ENCODE assay signal across 33 cellular contexts in the genomic region with DNA sequence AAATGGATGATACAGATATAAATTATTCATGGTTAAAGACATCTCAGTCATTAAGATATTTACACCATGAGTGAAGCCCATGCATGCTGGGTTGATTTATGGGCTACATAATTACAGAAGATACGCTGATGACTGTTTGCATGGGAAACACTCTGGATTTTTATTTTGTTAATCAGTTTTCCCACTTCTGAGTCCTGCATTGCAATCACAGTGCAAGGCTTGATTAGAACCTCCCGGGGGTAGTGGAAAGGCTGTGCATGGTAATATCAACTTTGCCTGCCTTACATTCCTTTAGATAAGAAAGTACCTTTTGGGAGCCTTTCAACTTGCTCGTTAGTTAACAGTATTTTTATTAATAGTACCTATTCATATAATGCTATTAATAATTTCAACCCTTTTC.
"Had no signal": no experiment of that assay in that cellular context is flagged by ENCODE, and none has a peak within 500 bp of the region (broad histone marks: within the 10 kb centered on the region; RNA-seq: fewer than 3 reads in every experiment).

No MANE protein-coding gene starts in this region.

- ATAC-seq: activated naive CD4-positive, alpha-beta T cell treated with anti-CD3 and anti-CD28 coated beads, Interleukin-2, amount 50 U/mL, for 72 hours; activated T-cell treated with anti-CD3 and anti-CD28 coated beads, Interleukin-2, amount 50 U/mL, for 4 hours; PC-3 had no signal

- H3K27me3 Mint-ChIP-seq: activated B cell treated with CpG ODN at 0.5 μM for 24 hours had no signal

- H3K4me3 Mint-ChIP-seq: activated B cell treated with CpG ODN at 0.5 μM for 24 hours; activated CD4-positive, alpha-beta memory T cell treated with anti-CD3 and anti-CD28 coated beads for 36 hours; activated naive CD4-positive, alpha-beta T cell treated with anti-CD3 and anti-CD28 coated beads for 36 hours; activated T-cell treated with anti-CD3 and anti-CD28 coated beads, Interleukin-2, amount 50 U/mL, for 4 hours; activated T-helper 1 cell treated with anti-CD3 and anti-CD28 coated beads, Interleukin-12 subunit alpha, Interleukin-12 subunit beta, Interleukin-2, Interleukin-4 antibody, amounts not matched to agents 30 ng/mL and 10 ng/mL and 1 ng/mL, durations not matched to agents 14 hours and 24 hours and 36 hours; central memory CD8-positive, alpha-beta T cell; T-helper 1 cell treated with Interleukin-12 subunit alpha and Interleukin-12 subunit beta and Interleukin-4 antibody, amounts not matched to agents 30 μg/mL and 1 μg/mL, for 36 hours; T-helper 2 cell treated with Interferon-gamma antibody and Interleukin-4, amounts not matched to agents 5 μg/mL and 100 μg/mL, for 36 hours had no signal

- DNase-seq: activated B cell treated with CpG ODN at 0.5 μM for 24 hours; activated CD4-positive, alpha-beta memory T cell treated with anti-CD3 and anti-CD28 coated beads for 36 hours; activated CD4-positive, alpha-beta T cell treated with anti-CD3 and anti-CD28 coated beads for 4 hours; activated CD4-positive, alpha-beta T cell treated with anti-CD3 and anti-CD28 coated beads, Interleukin-2, amount 50 U/mL, for 1 hour; activated CD4-positive, CD25-positive, alpha-beta regulatory T cell treated with anti-CD3 and anti-CD28 coated beads, Interleukin-2, amount 50 U/mL, for 72 hours; activated CD8-positive, alpha-beta memory T cell treated with anti-CD3 and anti-CD28 coated beads, Interleukin-2, amount 50 U/mL, for 4 hours; activated gamma-delta T cell treated with Interleukin-2 at 50 U/mL for 16 hours; activated naive CD4-positive, alpha-beta T cell treated with anti-CD3 and anti-CD28 coated beads for 36 hours; activated T-cell treated with anti-CD3 and anti-CD28 coated beads for 4 hours; activated T-cell treated with anti-CD3 and anti-CD28 coated beads, Interleukin-2, amount 50 U/mL, for 4 hours; adrenal gland; brain microvascular endothelial cell; colonic mucosa; KG1; MM.1S; MV-4-11; NCI-H1092; NCI-H146; NCI-H187; NCI-H2029 treated with DMSO at 0.1 percent for 48 hours; NCI-H2107; NCI-H524 treated with DMSO at 0.1 percent for 48 hours; NK-92 treated with Interleukin-12 subunit alpha and Interleukin-12 subunit beta, amount 100 ng/mL, for 24 hours; PC-3; Peyer's patch; RPMI8226; SHP77 treated with DMSO at 0.1 percent for 48 hours; SK-N-SH had no signal

- H3K4me1 Mint-ChIP-seq: activated B cell treated with CpG ODN at 0.5 μM for 24 hours; central memory CD8-positive, alpha-beta T cell had no signal

- H3K36me3 Mint-ChIP-seq: activated CD4-positive, alpha-beta memory T cell treated with anti-CD3 and anti-CD28 coated beads for 36 hours had no signal

- H3K27ac Mint-ChIP-seq: activated B cell treated with CpG ODN at 0.5 μM for 24 hours; activated CD4-positive, alpha-beta memory T cell treated with anti-CD3 and anti-CD28 coated beads for 36 hours; activated naive CD4-positive, alpha-beta T cell treated with anti-CD3 and anti-CD28 coated beads for 36 hours; activated naive CD4-positive, alpha-beta T cell treated with anti-CD3 and anti-CD28 coated beads, Interleukin-2, amount 50 U/mL, for 72 hours; activated T-helper 1 cell treated with anti-CD3 and anti-CD28 coated beads, Interleukin-12 subunit alpha, Interleukin-12 subunit beta, Interleukin-2, Interleukin-4 antibody, amounts not matched to agents 30 ng/mL and 10 ng/mL and 1 ng/mL, durations not matched to agents 14 hours and 24 hours and 36 hours; T-helper 1 cell treated with Interleukin-12 subunit alpha and Interleukin-12 subunit beta and Interleukin-4 antibody, amounts not matched to agents 30 μg/mL and 1 μg/mL, for 36 hours; T-helper 2 cell treated with Interferon-gamma antibody and Interleukin-4, amounts not matched to agents 5 μg/mL and 100 μg/mL, for 36 hours had no signal
